Comparison of ENCODE assay signal across 7 cellular contexts in the genomic region with DNA sequence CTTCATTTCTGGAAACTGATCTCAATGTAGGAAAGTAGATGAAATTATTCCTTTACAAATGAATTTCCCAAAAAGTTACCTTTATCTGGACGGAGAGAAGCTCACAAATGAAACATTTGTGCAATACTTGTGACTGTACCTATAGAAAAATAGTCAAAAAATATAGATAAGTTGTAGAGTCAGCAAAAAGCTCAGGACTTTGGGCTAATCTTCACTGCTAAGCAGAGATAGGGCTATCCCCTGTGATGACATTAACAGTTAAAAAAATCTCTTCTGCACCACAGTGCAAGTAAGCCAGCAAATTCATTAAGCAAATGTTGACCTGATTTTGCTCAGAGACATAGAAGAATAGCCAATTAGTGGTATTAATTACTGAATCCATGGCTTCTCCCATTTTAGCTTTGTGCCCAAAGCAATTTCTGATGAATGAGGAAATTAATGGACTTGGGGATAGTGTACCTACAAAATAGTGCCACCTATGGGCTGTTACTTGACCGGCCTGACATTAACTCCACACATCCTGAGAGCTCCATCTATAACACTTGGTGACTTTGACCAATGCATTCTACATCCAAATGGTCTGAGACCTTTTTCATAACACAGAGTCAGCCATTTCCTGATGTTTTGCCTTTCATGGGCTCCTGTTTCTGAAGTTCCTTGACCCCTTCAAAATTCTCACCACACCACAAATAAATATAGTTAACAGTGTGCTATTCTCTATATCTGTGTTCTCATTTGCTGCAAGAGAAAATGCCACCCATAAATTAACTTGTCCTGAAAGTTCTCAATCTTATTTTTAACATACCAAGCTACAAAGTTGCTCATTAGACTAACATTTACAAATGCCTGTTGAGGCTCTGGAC.
DNase-seq lines count a peak whose midpoint lies in the region; ATAC-seq, FAIRE-seq and TF ChIP-seq lines count a peak whose summit lies in the region.

No MANE protein-coding gene starts in this region.

- TF ChIP-seq POLR2A in K562 (conservative IDR thresholded peaks at IDR 0.05): no peak

- H3K9ac ChIP-seq in K562 (ENCODE audit: insufficient read depth in 1 of 2, low read depth in 2 of 2, low read length in 2 of 2): no peak overlapping the region

- no peak overlapping the region for H3K27ac Mint-ChIP-seq in GM23338
- no peak overlapping the region for H3K27ac Mint-ChIP-seq in CD8-positive, alpha-beta memory T cell

- H3K27me3 Mint-ChIP-seq in GM23338 (ENCODE audit: insufficient read depth, low read depth, poor library complexity): no peaks in the 10 kb centered on the region
- peaks cover 4 to 18% of the 10 kb centered on the region in 2 donors for H3K27me3 Mint-ChIP-seq in CD8-positive, alpha-beta memory T cell

- H3K4me1 Mint-ChIP-seq in GM23338: peaks cover 4% of the 10 kb centered on the region; the same call in 2 of the 3 replicates
- H3K4me1 Mint-ChIP-seq in CD8-positive, alpha-beta memory T cell: no peaks in the 10 kb centered on the region

- peak; percentile 40 for DNase-seq in GM10248 (ENCODE audit: extremely low spot score)
- peak; percentile 72 for DNase-seq in GM23338 (ENCODE audit: low spot score)
- DNase-seq in NCI-H1694 treated with DMSO at 0.1 percent for 48 hours (lab: John Stamatoyannopoulos, UW): peak; percentile 19
- peak; percentile 40 to 49 (median 44) for DNase-seq in K562 (ENCODE audit: extremely low read depth in 1 of 4, low spot score in 3 of 4)
- DNase-seq in left colon: no peak
- DNase-seq in stimulated activated naive CD4-positive, alpha-beta T cell treated with Interleukin-2 at 50 U/mL for 16 hours (lab: John Stamatoyannopoulos, UW): no peak
- DNase-seq in CD8-positive, alpha-beta memory T cell: no peak

- H4K20me1 ChIP-seq in GM23338 (replicated peaks; ENCODE audit: insufficient read depth) (no peaks in the 10 kb centered on the region), K562 (replicated peaks; ENCODE audit: control insufficient read depth, insufficient read depth, low read length) (no peaks in the 10 kb centered on the region)

- H3K4me2 ChIP-seq in GM23338: no peak overlapping the region
- H3K4me2 ChIP-seq in K562 (ENCODE audit: insufficient read depth, low read length): no peak overlapping the region

- 4% methylated on average over 2 of the region's 2 CpGs for WGBS in K562 (ENCODE audit: insufficient coverage, low coverage, missing lambda C conversion rate)

- H3K27ac ChIP-seq in GM23338 (ENCODE audit: low read depth): no peak overlapping the region
- no peak overlapping the region for H3K27ac ChIP-seq in K562 (ENCODE audit: extremely low read depth, low read depth, low read length)
- no peak overlapping the region for H3K27ac ChIP-seq in CD8-positive, alpha-beta memory T cell (ENCODE audit: low read depth, low read length)

- TF ChIP-seq CTCF in GM10248 (IDR thresholded peaks at IDR 0.05; ENCODE audit: control extremely low read depth, extremely low read depth, low read depth, missing control alignments) (peak; percentile 56), GM23338 (conservative IDR thresholded peaks at IDR 0.05; ENCODE audit: low read depth in 2 of 2) (peak; percentile 75), K562 (IDR thresholded peaks at IDR 0.05 in 2 of 3, conservative IDR thresholded peaks at IDR 0.05 in 1 of 3; ENCODE audit: insufficient read depth in 2 of 3, low read depth in 1 of 3, low read length in 3 of 3) (peak; percentile 57 to 67 (median 66))

- peak; percentile 22 to 48; a peak in 3 of 4 replicates for TF ChIP-seq RAD21 in K562 (CRISPR knock-in tag; conservative IDR thresholded peaks at IDR 0.05 in 1 of 2, IDR thresholded peaks at IDR 0.05 in 1 of 2)

- no peak overlapping the region for H3K4me3 Mint-ChIP-seq in GM23338
- H3K4me3 Mint-ChIP-seq in CD8-positive, alpha-beta memory T cell: no peak overlapping the region

- H2AFZ ChIP-seq in GM23338: no peak overlapping the region
- no peak overlapping the region for H2AFZ ChIP-seq in K562 (ENCODE audit: low read depth, low read length)

- H3K4me1 ChIP-seq in GM23338 (ENCODE audit: insufficient read depth) (no peaks in the 10 kb centered on the region), K562 (replicated peaks in 1 of 2; ENCODE audit: control insufficient read depth in 2 of 2, insufficient read depth in 2 of 2, low read length in 2 of 2) (peaks cover 0 to 2% of the 10 kb centered on the region in 2 experiments; a peak in 1 of 5 replicates)
- H3K4me1 ChIP-seq in CD8-positive, alpha-beta memory T cell (ENCODE audit: insufficient read depth, low read length): no peaks in the 10 kb centered on the region

- peak; percentile 55 for FAIRE-seq in K562 (lab: Jason Lieb, UNC)

- no peaks in the 10 kb centered on the region for H3K9me2 ChIP-seq in GM23338 (ENCODE audit: insufficient read depth)

- H3K79me2 ChIP-seq in GM23338 (replicated peaks; ENCODE audit: insufficient read depth) (no peaks in the 10 kb centered on the region), K562 (ENCODE audit: control insufficient read depth, insufficient read depth, low read length) (no peaks in the 10 kb centered on the region)

- TF ChIP-seq EP300 in K562 (IDR thresholded peaks at IDR 0.05; ENCODE audit: low read length): no peak

- H3K4me3 ChIP-seq in GM23338: no peak overlapping the region
- H3K4me3 ChIP-seq in K562: no peak overlapping the region
- H3K4me3 ChIP-seq in CD8-positive, alpha-beta memory T cell (ENCODE audit: low read length): no peak overlapping the region

- no peaks in the 10 kb centered on the region for H3K9me3 Mint-ChIP-seq in GM23338
- H3K9me3 Mint-ChIP-seq in CD8-positive, alpha-beta memory T cell: no peaks in the 10 kb centered on the region

- H3F3A ChIP-seq in GM23338 (replicated peaks; ENCODE audit: low read depth): no peaks in the 10 kb centered on the region

- in situ Hi-C loops in K562 (cut with MboI): no loop called here

- CTCF ChIA-PET in GM10248 (lab: Yijun Ruan, JAX) (interaction anchor here (0.7 to 3.9 kb wide), 41 partner anchors 8 to 769 kb away, joined by 3 to 35 read pairs (median 3); no protein-coding TSS in a partner anchor), K562 (lab: Yijun Ruan, JAX; ENCODE audit: low intra/inter-chr PET ratio) (interaction anchor here (0.8 to 0.9 kb wide), 2 partner anchors 60 to 687 kb away, joined by 3 to 4 read pairs; no protein-coding TSS in a partner anchor)
- CTCF ChIA-PET in CD8-positive, alpha-beta memory T cell (lab: Charles Lee): interaction anchor here (0.8 to 1.7 kb wide), 7 partner anchors 10 to 298 kb away, joined by 3 to 8 read pairs (median 3); no protein-coding TSS in a partner anchor

- H3K36me3 ChIP-seq in GM23338 (ENCODE audit: insufficient read depth) (no peaks in the 10 kb centered on the region), K562 (ENCODE audit: control insufficient read depth, insufficient read depth, low read length) (no peaks in the 10 kb centered on the region)
- H3K36me3 ChIP-seq in CD8-positive, alpha-beta memory T cell (ENCODE audit: insufficient read depth, low read length): no peaks in the 10 kb centered on the region

- intact Hi-C loops in K562 (cut with micrococcal nuclease) (loop anchor here (5.0 kb wide), 1 partner anchor 298 kb away; no protein-coding TSS in a partner anchor), left colon (cut with DNase I, micrococcal nuclease) (no loop called here)

- POLR2A ChIA-PET in GM10248 (lab: Yijun Ruan, JAX): no interaction called here
- POLR2A ChIA-PET in K562 (lab: Yijun Ruan, JAX): interaction anchor here (0.7 to 1.4 kb wide), 4 partner anchors 8 to 246 kb away, joined by 3 to 6 read pairs (median 4); no protein-coding TSS in a partner anchor
- POLR2A ChIA-PET in CD8-positive, alpha-beta memory T cell (lab: Charles Lee): no interaction called here

- no peaks in the 10 kb centered on the region for H3K9me3 ChIP-seq in K562 (replicated peaks; ENCODE audit: control insufficient read depth, insufficient read depth, low read depth, low read length)
- H3K9me3 ChIP-seq in CD8-positive, alpha-beta memory T cell (ENCODE audit: low read length): no peaks in the 10 kb centered on the region

- H3K36me3 Mint-ChIP-seq in GM23338 (ENCODE audit: low read depth): no peaks in the 10 kb centered on the region
- no peaks in the 10 kb centered on the region for H3K36me3 Mint-ChIP-seq in CD8-positive, alpha-beta memory T cell

- BruUV-seq in K562 (replicated peaks; lab: Mats Ljungman, UMichigan): no TSS peak

- H3K27me3 ChIP-seq in GM23338 (ENCODE audit: insufficient read depth): no peaks in the 10 kb centered on the region
- H3K27me3 ChIP-seq in K562 (ENCODE audit: control insufficient read depth in 2 of 2, insufficient read depth in 2 of 2, low read length in 2 of 2): no peaks in the 10 kb centered on the region
- no peaks in the 10 kb centered on the region for H3K27me3 ChIP-seq in CD8-positive, alpha-beta memory T cell (ENCODE audit: insufficient read depth, low read length, poor library complexity, severe bottlenecking)

- ATAC-seq in GM23338 (peak; percentile 88), K562 (peak; percentile 90), left colon (peak; percentile 49)

- no peaks in the 10 kb centered on the region for H3K9me1 ChIP-seq in K562 (ENCODE audit: control insufficient read depth, insufficient read depth, low read length)

TF ChIP-seq in GM23338, 12 proteins besides CTCF, POLR2A, EP300 and RAD21 (continues in another document):
- TF ChIP-seq EZH2phosphoT487 (IDR thresholded peaks at IDR 0.05; ENCODE audit: unreplicated experiment): no peak
- TF ChIP-seq STAT1 (IDR thresholded peaks at IDR 0.05; ENCODE audit: unreplicated experiment): no peak
- no peak for TF ChIP-seq JUNB (IDR thresholded peaks at IDR 0.05; ENCODE audit: unreplicated experiment)
- TF ChIP-seq POLR2AphosphoS5 (IDR thresholded peaks at IDR 0.05; ENCODE audit: low read depth): no peak

TF ChIP-seq in K562, 482 proteins besides CTCF, POLR2A, EP300 and RAD21 (continues in another document):
- TF ChIP-seq MAFG (tag; conservative IDR thresholded peaks at IDR 0.05): peak; percentile 87

Comparison
In these comparisons a context has a peak if more than half of its experiments do, and no peak if none do; other contexts are left out.
1. DNase-seq: peak in GM10248 (single experiment), GM23338 (single experiment), NCI-H1694 treated with DMSO at 0.1 percent for 48 hours (single experiment) and K562 (4 of 4); none in left colon (0 of 2), stimulated activated naive CD4-positive, alpha-beta T cell treated with Interleukin-2 at 50 U/mL for 16 hours (single experiment) and CD8-positive, alpha-beta memory T cell (0 of 5).
2. Peak in every context shown above with its lines, with median percentiles within 50 percentile points of each other: CTCF ChIP-seq and ATAC-seq.